Comparison of ENCODE assay signal across 11 cellular contexts in the genomic region with DNA sequence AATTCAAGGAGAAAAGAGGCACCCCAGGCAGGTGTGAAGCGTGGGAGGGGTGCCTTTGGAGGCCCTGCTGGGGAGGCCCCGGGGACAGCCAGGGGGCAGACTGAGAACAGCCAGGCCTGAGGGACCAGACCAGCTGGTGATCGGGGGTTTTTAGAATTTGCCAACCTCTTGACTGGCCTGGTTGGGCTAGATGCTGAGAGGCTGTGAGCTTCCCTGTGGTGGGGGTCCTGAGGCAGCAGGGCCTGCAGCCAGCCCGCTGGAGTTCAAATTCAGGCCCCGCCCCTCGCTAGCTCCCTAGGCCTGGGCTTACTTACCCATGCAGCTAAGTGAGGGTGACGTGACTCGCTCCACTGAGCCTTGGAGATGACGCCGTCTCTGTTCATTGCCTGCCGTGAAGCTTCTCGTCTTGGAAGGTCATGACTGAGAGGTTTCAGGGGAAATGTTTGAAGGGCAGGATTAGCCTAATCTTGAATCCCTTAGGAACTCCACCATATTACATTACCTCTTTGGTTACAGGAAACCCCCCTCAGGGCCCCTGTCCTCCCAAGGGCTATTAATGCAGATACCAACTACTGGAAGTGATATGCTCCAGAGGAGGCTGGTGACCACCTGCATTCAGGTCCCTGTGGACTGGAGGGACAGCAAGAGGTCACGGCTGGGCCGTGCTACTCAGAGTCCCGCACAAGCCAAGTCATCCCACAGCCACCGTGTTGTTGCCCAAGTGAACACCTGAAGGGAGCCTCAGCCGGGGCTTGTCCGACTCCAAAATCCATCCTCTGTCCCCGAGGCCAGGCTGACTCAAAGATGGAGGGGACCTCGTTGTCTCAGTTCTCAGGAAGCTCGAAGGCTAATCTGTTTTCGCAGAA.
DNase-seq lines count a peak whose midpoint lies in the region; ATAC-seq, FAIRE-seq and TF ChIP-seq lines count a peak whose summit lies in the region.
"Had no signal": no experiment of that assay in that cellular context is flagged by ENCODE, and none has a peak within 500 bp of the region (broad histone marks: within the 10 kb centered on the region; RNA-seq: fewer than 3 reads in every experiment).

No MANE protein-coding gene starts in this region.

- intact Hi-C loops in pancreas (cut with DNase I), result no loop called here

- H3K9me3 ChIP-seq in pancreas, result no peaks in the 10 kb centered on the region

- peak overlapping the region; percentile 41 for H3K27ac Mint-ChIP-seq in activated naive CD8-positive, alpha-beta T cell treated with anti-CD3 and anti-CD28 coated beads, Interleukin-2, amount 50 U/mL, for 24 hours

- TF ChIP-seq CTCF in GM12872 (IDR thresholded peaks at IDR 0.05; ENCODE audit: insufficient read depth, low read depth, low read length) (peak; percentile 38; the same call in 1 of the 3 replicates), pancreas (IDR thresholded peaks at IDR 0.05) (no peak)

- peak; percentile 37 for ATAC-seq in GM19397 (IDR thresholded peaks at IDR 0.05; ENCODE audit: unreplicated experiment)
- ATAC-seq in HG03066 (IDR thresholded peaks at IDR 0.05; ENCODE audit: low read depth, unreplicated experiment), result peak; percentile 38
- no peak for ATAC-seq in activated naive CD8-positive, alpha-beta T cell treated with anti-CD3 and anti-CD28 coated beads, Interleukin-2, amount 50 U/mL, for 24 hours
- ATAC-seq in pancreas, result no peak

- no peaks in the 10 kb centered on the region for H3K27me3 ChIP-seq in pancreas

- no peak for DNase-seq in activated naive CD8-positive, alpha-beta T cell treated with anti-CD3 and anti-CD28 coated beads, Interleukin-2, amount 50 U/mL, for 24 hours
- DNase-seq in pancreas (no peak), NCI-H187 treated with DMSO at 0.1 percent for 48 hours (lab: John Stamatoyannopoulos, UW) (no peak), ecto neural progenitor cell (ENCODE audit: low spot score) (no peak), DMS53 (lab: John Stamatoyannopoulos, UW) (no peak)
- DNase-seq: hippocampal formation, posterior cingulate gyrus had no signal

- H3K4me1 ChIP-seq in pancreas, result no peaks in the 10 kb centered on the region

- no peaks in the 10 kb centered on the region for H3K27me3 Mint-ChIP-seq in activated naive CD8-positive, alpha-beta T cell treated with anti-CD3 and anti-CD28 coated beads, Interleukin-2, amount 50 U/mL, for 24 hours
- H3K27me3 Mint-ChIP-seq: central memory CD8-positive, alpha-beta T cell had no signal

- H3K27ac ChIP-seq in pancreas, result no peak overlapping the region

- no peak for FAIRE-seq in pancreas (lab: Jason Lieb, UNC)

- peaks cover 83% of the 10 kb centered on the region for H3K4me1 Mint-ChIP-seq in activated naive CD8-positive, alpha-beta T cell treated with anti-CD3 and anti-CD28 coated beads, Interleukin-2, amount 50 U/mL, for 24 hours

- H3K36me3 Mint-ChIP-seq in activated naive CD8-positive, alpha-beta T cell treated with anti-CD3 and anti-CD28 coated beads, Interleukin-2, amount 50 U/mL, for 24 hours (ENCODE audit: low read depth), result no peaks in the 10 kb centered on the region

- no peaks in the 10 kb centered on the region for H3K36me3 ChIP-seq in pancreas

- no peak overlapping the region for H3K4me3 Mint-ChIP-seq in activated naive CD8-positive, alpha-beta T cell treated with anti-CD3 and anti-CD28 coated beads, Interleukin-2, amount 50 U/mL, for 24 hours
- H3K4me3 Mint-ChIP-seq: central memory CD8-positive, alpha-beta T cell had no signal

- H3K4me3 ChIP-seq in pancreas, result no peak overlapping the region

- peaks cover 4% of the 10 kb centered on the region for H3K9me3 Mint-ChIP-seq in activated naive CD8-positive, alpha-beta T cell treated with anti-CD3 and anti-CD28 coated beads, Interleukin-2, amount 50 U/mL, for 24 hours
- H3K9me3 Mint-ChIP-seq: central memory CD8-positive, alpha-beta T cell had no signal

- 87 to 91% methylated on average over 22 of the region's 22 CpGs for WGBS in pancreas, 2 donors

Comparison
In these comparisons a context has a peak if more than half of its experiments do, and no peak if none do; other contexts are left out.
1. ATAC-seq: peak in GM19397 (single experiment) and HG03066 (single experiment); none in activated naive CD8-positive, alpha-beta T cell treated with anti-CD3 and anti-CD28 coated beads, Interleukin-2, amount 50 U/mL, for 24 hours (single experiment) and pancreas (0 of 4).